16 cellular contexts compared by ENCODE assay signal in genomic region chr10:71512213-71512745, GRCh38.
DNase-seq lines count a peak whose midpoint lies in the region; ATAC-seq and TF ChIP-seq lines count a peak whose summit lies in the region.
"Had no signal": no experiment of that assay in that cellular context is flagged by ENCODE, and none has a peak within 500 bp of the region (broad histone marks: within the 10 kb centered on the region; RNA-seq: fewer than 3 reads in every experiment).

No MANE protein-coding gene starts in this region.

- H4K20me1 ChIP-seq in PC-9 (ENCODE audit: insufficient read depth), result peaks cover 13% of the 10 kb centered on the region; the same call in 1 of the 2 replicates

- no peaks in the 10 kb centered on the region for H3K27me3 ChIP-seq in PC-9 (ENCODE audit: insufficient read depth, low read depth)
- H3K27me3 ChIP-seq in upper lobe of right lung, result no peaks in the 10 kb centered on the region
- H3K27me3 ChIP-seq in MG63, result no peaks in the 10 kb centered on the region

- POLR2A ChIA-PET in PC-9 (lab: Charles Lee; ENCODE audit: unreplicated experiment), result interaction anchor here (0.6 kb wide), 1 partner anchor 1667 kb away, joined by 6 read pairs; no protein-coding TSS in a partner anchor

- H3K27ac ChIP-seq in PC-9, result no peak overlapping the region
- H3K27ac ChIP-seq in upper lobe of right lung, result no peak overlapping the region
- H3K27ac ChIP-seq: HL-60, SJSA1 had no signal

- no peaks in the 10 kb centered on the region for H3K9me3 Mint-ChIP-seq in neural crest cell
- no peaks in the 10 kb centered on the region for H3K9me3 Mint-ChIP-seq in stimulated activated naive B cell treated with anti-CD40 and anti-IgM and Interleukin-4, amounts not matched to agents 10 μg/mL and 1 μg/mL and 100 μg/mL, for 72 hours

- peaks cover 21% of the 10 kb centered on the region for H3F3A ChIP-seq in PC-9 (ENCODE audit: insufficient read depth, low read depth)

- no peaks in the 10 kb centered on the region for H3K9me2 ChIP-seq in PC-9 (ENCODE audit: insufficient read depth)

- intact Hi-C loops in PC-9 (cut with micrococcal nuclease; ENCODE audit: unreplicated experiment) (no loop called here), upper lobe of right lung (cut with DNase I) (no loop called here)

- no TSS peak for BruUV-seq in PC-9 (replicated peaks; lab: Mats Ljungman, UMichigan)

- H3K36me3 ChIP-seq in PC-9 (ENCODE audit: low read depth), result no peaks in the 10 kb centered on the region
- H3K36me3 ChIP-seq in upper lobe of right lung, result no peaks in the 10 kb centered on the region
- no peaks in the 10 kb centered on the region for H3K36me3 ChIP-seq in MG63
- H3K36me3 ChIP-seq: HAP-1, SJSA1 had no signal

- no peaks in the 10 kb centered on the region; the same call in 1 of the 2 replicates for H3K9me3 ChIP-seq in PC-9 (ENCODE audit: insufficient read depth, low read depth)
- H3K9me3 ChIP-seq in upper lobe of right lung, result no peaks in the 10 kb centered on the region
- no peaks in the 10 kb centered on the region; the same call in 1 of the 2 replicates for H3K9me3 ChIP-seq in MG63
- H3K9me3 ChIP-seq: HAP-1, SJSA1 had no signal

- H3K79me2 ChIP-seq in PC-9 (ENCODE audit: low read depth), result no peaks in the 10 kb centered on the region

- CTCF ChIA-PET in PC-9 (lab: Charles Lee), result no interaction called here

- peak overlapping the region; percentile 34; the same call in 1 of the 2 replicates for H3K4me2 ChIP-seq in PC-9

- H3K4me3 Mint-ChIP-seq in neural crest cell, result no peak overlapping the region
- H3K4me3 Mint-ChIP-seq in stimulated activated naive B cell treated with anti-CD40 and anti-IgM and Interleukin-4, amounts not matched to agents 10 μg/mL and 1 μg/mL and 100 μg/mL, for 72 hours, result no peak overlapping the region

- H3K27ac Mint-ChIP-seq in neural crest cell (ENCODE audit: unreplicated experiment), result peak overlapping the region; percentile 57
- H3K27ac Mint-ChIP-seq in stimulated activated naive B cell treated with anti-CD40 and anti-IgM and Interleukin-4, amounts not matched to agents 10 μg/mL and 1 μg/mL and 100 μg/mL, for 72 hours, result no peak overlapping the region

- H3K27me3 Mint-ChIP-seq in neural crest cell (ENCODE audit: low read depth), result no peaks in the 10 kb centered on the region
- H3K27me3 Mint-ChIP-seq in stimulated activated naive B cell treated with anti-CD40 and anti-IgM and Interleukin-4, amounts not matched to agents 10 μg/mL and 1 μg/mL and 100 μg/mL, for 72 hours, result peaks cover 0 to 9% of the 10 kb centered on the region in 2 donors

- no peaks in the 10 kb centered on the region for H3K4me1 Mint-ChIP-seq in neural crest cell
- H3K4me1 Mint-ChIP-seq in stimulated activated naive B cell treated with anti-CD40 and anti-IgM and Interleukin-4, amounts not matched to agents 10 μg/mL and 1 μg/mL and 100 μg/mL, for 72 hours, result no peaks in the 10 kb centered on the region

- TF ChIP-seq CTCF in PC-9 (conservative IDR thresholded peaks at IDR 0.05) (no peak), neural crest cell (conservative IDR thresholded peaks at IDR 0.05) (no peak), upper lobe of right lung (IDR thresholded peaks at IDR 0.05) (no peak)

- H2AFZ ChIP-seq in PC-9, result no peak overlapping the region

- no peak overlapping the region for H3K4me3 ChIP-seq in PC-9
- H3K4me3 ChIP-seq in upper lobe of right lung, result no peak overlapping the region
- H3K4me3 ChIP-seq in MG63, result no peak overlapping the region
- H3K4me3 ChIP-seq: HAP-1, SJSA1 had no signal

- peak; percentile 14 for DNase-seq in DMS 273 (lab: John Stamatoyannopoulos, UW; ENCODE audit: unreplicated experiment)
- DNase-seq in DMS 273 treated with DMSO at 0.1 percent for 48 hours (lab: John Stamatoyannopoulos, UW), result no peak
- no peak for DNase-seq in PC-9
- no peak for DNase-seq in neural crest cell (ENCODE audit: low read depth, low spot score)
- no peak for DNase-seq in upper lobe of right lung
- no peak for DNase-seq in MG63
- no peak for DNase-seq in stimulated activated naive B cell treated with anti-CD40 and anti-IgM and Interleukin-4, amounts not matched to agents 10 μg/mL and 1 μg/mL and 100 μg/mL, for 72 hours
- no peak for DNase-seq in A172 (ENCODE audit: low spot score)
- DNase-seq: 8988T, KBM-7, NCI-H1048, NCI-H146, RPMI8226 had no signal

- peak; percentile 27 for ATAC-seq in upper lobe of right lung
- no peak for ATAC-seq in stimulated activated naive B cell treated with anti-CD40 and anti-IgM and Interleukin-4, amounts not matched to agents 10 μg/mL and 1 μg/mL and 100 μg/mL, for 72 hours (replicated peaks)

- no peaks in the 10 kb centered on the region for H3K36me3 Mint-ChIP-seq in neural crest cell (ENCODE audit: low read depth)
- H3K36me3 Mint-ChIP-seq in stimulated activated naive B cell treated with anti-CD40 and anti-IgM and Interleukin-4, amounts not matched to agents 10 μg/mL and 1 μg/mL and 100 μg/mL, for 72 hours, result no peaks in the 10 kb centered on the region

- H3K4me1 ChIP-seq in PC-9 (replicated peaks; ENCODE audit: insufficient read depth), result peaks cover 25% of the 10 kb centered on the region
- H3K4me1 ChIP-seq in upper lobe of right lung, result no peaks in the 10 kb centered on the region
- H3K4me1 ChIP-seq: HAP-1 had no signal
